In the genomic region with DNA sequence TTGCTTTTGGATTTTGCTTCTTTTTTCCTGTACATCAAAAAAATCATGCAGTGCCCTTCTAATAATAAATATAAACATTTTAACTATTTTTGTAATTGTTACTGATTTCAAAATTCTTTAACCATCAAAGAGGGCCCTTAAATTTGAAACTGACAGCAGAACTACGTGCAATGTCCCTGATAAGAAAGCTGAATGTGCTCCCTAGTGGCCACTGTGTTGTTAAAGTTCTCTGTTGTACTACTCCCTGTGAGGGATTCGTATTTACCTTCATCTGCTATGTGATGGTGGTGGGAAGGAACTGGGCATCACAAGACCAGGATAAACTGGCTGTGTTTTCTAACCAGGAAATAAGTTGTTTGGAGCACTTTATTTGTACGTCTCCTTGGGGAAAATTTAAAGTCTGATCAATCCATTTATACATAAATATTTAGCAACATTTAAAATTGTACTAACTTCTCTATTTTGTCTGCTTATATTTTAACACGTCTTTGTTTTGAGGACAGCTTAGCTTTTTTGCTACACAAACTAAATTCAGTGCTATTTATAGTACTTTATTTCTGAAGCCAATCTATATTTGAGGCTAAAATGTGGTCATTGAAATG, we compare ENCODE assay signal across 8 cellular contexts.
DNase-seq lines count a peak whose midpoint lies in the region; ATAC-seq and TF ChIP-seq lines count a peak whose summit lies in the region.

No MANE protein-coding gene starts in this region.

- TF ChIP-seq POLR2A in thyroid gland (IDR thresholded peaks at IDR 0.05) = no peak

- no peak overlapping the region for H3K27ac Mint-ChIP-seq in nephron

- peak in 1 of 2 donors; percentile 40 for TF ChIP-seq CTCF in right atrium auricular region (IDR thresholded peaks at IDR 0.05)
- TF ChIP-seq CTCF in nephron (IDR thresholded peaks at IDR 0.05; ENCODE audit: unreplicated experiment in 3 of 3) = peak; percentile 47 to 67 (median 51)
- TF ChIP-seq CTCF in thyroid gland (IDR thresholded peaks at IDR 0.05) = peak in 1 of 6 experiments; percentile 13

- ATAC-seq in Right ventricle myocardium superior (ENCODE audit: poor library complexity) = peak; percentile 49
- no peak for ATAC-seq in HG03378 (IDR thresholded peaks at IDR 0.05; ENCODE audit: unreplicated experiment)

- no peaks in the 10 kb centered on the region for H3K36me3 Mint-ChIP-seq in nephron (ENCODE audit: low read depth)

- WGBS in thyroid gland, 2 donors = 46 to 53% methylated on average over 4 of the region's 4 CpGs

- peaks cover 2% of the 10 kb centered on the region for H3K9me3 Mint-ChIP-seq in nephron

- H3K4me3 ChIP-seq in right atrium auricular region (no peak overlapping the region), thyroid gland (replicated peaks in 1 of 3) (no peak overlapping the region)

- H3K4me1 ChIP-seq in right atrium auricular region = no peaks in the 10 kb centered on the region
- no peaks in the 10 kb centered on the region for H3K4me1 ChIP-seq in thyroid gland

- H3K4me3 Mint-ChIP-seq in nephron = no peak overlapping the region

- H3K27ac ChIP-seq in right atrium auricular region (no peak overlapping the region), thyroid gland (no peak overlapping the region)

- intact Hi-C loops in Right ventricle myocardium superior (cut with DNase I) = no loop called here
- intact Hi-C loops in thyroid gland (cut with DNase I) = no loop called here

- H3K27me3 ChIP-seq in right atrium auricular region = no peaks in the 10 kb centered on the region
- H3K27me3 ChIP-seq in thyroid gland = no peaks in the 10 kb centered on the region

- peaks cover 3% of the 10 kb centered on the region for H3K27me3 Mint-ChIP-seq in nephron (ENCODE audit: low read depth)

- peaks cover 4% of the 10 kb centered on the region for H3K4me1 Mint-ChIP-seq in nephron

- H3K9me3 ChIP-seq in right atrium auricular region (no peaks in the 10 kb centered on the region), thyroid gland (no peaks in the 10 kb centered on the region)

- H3K36me3 ChIP-seq in right atrium auricular region (no peaks in the 10 kb centered on the region), thyroid gland (no peaks in the 10 kb centered on the region)

- DNase-seq in Right ventricle myocardium superior (no peak), right atrium auricular region (ENCODE audit: low spot score) (no peak), NCI-H524 treated with DMSO at 0.1 percent for 48 hours (lab: John Stamatoyannopoulos, UW) (peak; percentile 35), cerebellar cortex (ENCODE audit: low spot score) (peak; percentile 25), thyroid gland (no peak)
- no peak for DNase-seq in activated CD4-positive, alpha-beta T cell treated with anti-CD3 and anti-CD28 coated beads, Interleukin-2, amount 50 U/mL, for 48 hours

Comparison
In these comparisons a context has a peak if more than half of its experiments do, and no peak if none do; other contexts are left out.
1. DNase-seq: peak in NCI-H524 treated with DMSO at 0.1 percent for 48 hours (single experiment) and cerebellar cortex (single experiment); none in Right ventricle myocardium superior (single experiment), right atrium auricular region (single experiment), thyroid gland (0 of 2) and activated CD4-positive, alpha-beta T cell treated with anti-CD3 and anti-CD28 coated beads, Interleukin-2, amount 50 U/mL, for 48 hours (0 of 2).